ENCODE assay signal across 15 cellular contexts in the genomic region with DNA sequence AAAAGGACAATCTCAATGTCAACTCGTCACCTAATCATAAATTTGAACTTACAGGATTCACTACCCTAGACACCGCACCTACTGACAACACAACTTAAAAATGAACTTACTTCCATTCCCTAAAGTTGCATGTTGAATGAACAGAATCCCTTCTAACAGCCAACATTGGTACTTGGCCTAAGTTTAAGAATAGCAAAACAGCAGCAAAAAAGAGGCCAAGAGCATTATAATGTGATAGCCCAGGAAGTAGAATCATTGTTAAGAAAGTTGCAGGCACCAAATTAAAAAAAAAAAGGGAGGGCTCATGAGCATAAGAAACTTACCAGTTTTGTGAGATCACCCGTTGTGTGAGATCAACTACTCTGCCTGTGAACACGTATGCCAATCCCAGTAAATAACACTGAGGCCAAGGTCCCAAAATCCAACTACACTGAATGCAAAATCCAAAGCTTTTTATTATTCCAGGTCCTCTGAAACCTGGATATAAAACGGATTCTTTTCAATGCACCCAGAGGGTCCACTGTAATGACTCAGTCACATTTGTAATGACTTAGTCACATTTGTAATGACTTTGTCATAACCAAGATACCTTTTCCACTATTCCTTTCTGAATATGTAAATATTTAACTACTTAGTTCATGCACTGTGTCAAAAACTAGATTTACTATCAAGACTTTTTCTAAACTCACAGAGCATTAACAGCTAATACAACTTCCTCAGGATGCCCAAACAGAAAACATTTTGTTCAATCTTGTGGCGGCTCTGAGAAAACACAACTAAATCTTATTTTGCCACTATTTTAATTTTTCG. TPM values are rescaled to one million over a fixed set of nuclear protein-coding genes. Genes with fewer than 3 reads are reported as not detected.
DNase-seq lines count a peak whose midpoint lies in the region; ATAC-seq and TF ChIP-seq lines count a peak whose summit lies in the region.
"Had no signal": no experiment of that assay in that cellular context is flagged by ENCODE, and none has a peak within 500 bp of the region (broad histone marks: within the 10 kb centered on the region; RNA-seq: fewer than 3 reads in every experiment).

No MANE protein-coding gene starts in this region.

- no peaks in the 10 kb centered on the region for H3K27me3 ChIP-seq in endodermal cell (ENCODE audit: control insufficient read depth, insufficient read depth, low read length, poor library complexity, severe bottlenecking)
- H3K27me3 ChIP-seq: gastrocnemius medialis, upper lobe of right lung had no signal

- peak overlapping the region; percentile 33 for H3K4me3 Mint-ChIP-seq in activated T-cell treated with anti-CD3 and anti-CD28 coated beads, Interleukin-2, amount 50 U/mL, for 4 hours
- no peak overlapping the region for H3K4me3 Mint-ChIP-seq in endodermal cell
- H3K4me3 Mint-ChIP-seq in stimulated activated effector memory CD8-positive, alpha-beta T cell treated with anti-CD3 and anti-CD28 coated beads, Interleukin-12 subunit alpha, Interleukin-12 subunit beta, amount 100 ng/mL, for 72 hours: no peak overlapping the region

- H3K36me3 ChIP-seq in endodermal cell (ENCODE audit: control insufficient read depth, insufficient read depth, low read length): peaks cover 63% of the 10 kb centered on the region

- no peaks in the 10 kb centered on the region for H3K4me1 ChIP-seq in endodermal cell (ENCODE audit: control insufficient read depth, insufficient read depth, low read length)

- H3K27me3 Mint-ChIP-seq in activated T-cell treated with anti-CD3 and anti-CD28 coated beads, Interleukin-2, amount 50 U/mL, for 4 hours (ENCODE audit: low read depth): no peaks in the 10 kb centered on the region
- H3K27me3 Mint-ChIP-seq in endodermal cell (ENCODE audit: insufficient read depth): no peaks in the 10 kb centered on the region
- H3K27me3 Mint-ChIP-seq: IgD-negative memory B cell had no signal

- H3K9me3 ChIP-seq in endodermal cell (ENCODE audit: control insufficient read depth, low read length): no peaks in the 10 kb centered on the region
- H3K9me3 ChIP-seq: gastrocnemius medialis, upper lobe of right lung had no signal

- no peak overlapping the region for H3K4me3 ChIP-seq in endodermal cell (ENCODE audit: low read length)
- H3K4me3 ChIP-seq: gastrocnemius medialis, upper lobe of right lung had no signal

- H3K27ac Mint-ChIP-seq in endodermal cell: peak overlapping the region; percentile 50
- H3K27ac Mint-ChIP-seq in stimulated activated effector memory CD8-positive, alpha-beta T cell treated with anti-CD3 and anti-CD28 coated beads, Interleukin-12 subunit alpha, Interleukin-12 subunit beta, amount 100 ng/mL, for 72 hours: peak overlapping the region; percentile 59

- 94 to 96% methylated on average over 6 to 7 of the region's 7 CpGs for WGBS in endodermal cell (ENCODE audit: insufficient coverage in 1 of 2, insufficient read length in 1 of 2), 2 experiments

- no peak overlapping the region for H3K27ac ChIP-seq in endodermal cell (ENCODE audit: low read depth, low read length)
- H3K27ac ChIP-seq: gastrocnemius medialis, upper lobe of right lung had no signal

- peaks cover 53% of the 10 kb centered on the region for H3K4me1 Mint-ChIP-seq in activated T-cell treated with anti-CD3 and anti-CD28 coated beads, Interleukin-2, amount 50 U/mL, for 4 hours (ENCODE audit: low read depth)
- H3K4me1 Mint-ChIP-seq in endodermal cell: peaks cover 25% of the 10 kb centered on the region
- H3K4me1 Mint-ChIP-seq in stimulated activated effector memory CD8-positive, alpha-beta T cell treated with anti-CD3 and anti-CD28 coated beads, Interleukin-12 subunit alpha, Interleukin-12 subunit beta, amount 100 ng/mL, for 72 hours: peaks cover 48% of the 10 kb centered on the region

- H3K36me3 Mint-ChIP-seq in activated T-cell treated with anti-CD3 and anti-CD28 coated beads, Interleukin-2, amount 50 U/mL, for 4 hours (ENCODE audit: insufficient read depth): peaks cover 58% of the 10 kb centered on the region
- H3K36me3 Mint-ChIP-seq in endodermal cell (ENCODE audit: low read depth): peaks cover 54% of the 10 kb centered on the region
- H3K36me3 Mint-ChIP-seq in stimulated activated effector memory CD8-positive, alpha-beta T cell treated with anti-CD3 and anti-CD28 coated beads, Interleukin-12 subunit alpha, Interleukin-12 subunit beta, amount 100 ng/mL, for 72 hours: peaks cover 68% of the 10 kb centered on the region

- peak; percentile 51 to 66 for ATAC-seq in activated T-cell treated with anti-CD3 and anti-CD28 coated beads, Interleukin-2, amount 50 U/mL, for 4 hours
- ATAC-seq in stimulated activated effector memory CD8-positive, alpha-beta T cell treated with anti-CD3 and anti-CD28 coated beads, Interleukin-12 subunit alpha, Interleukin-12 subunit beta, amount 100 ng/mL, for 72 hours: peak; percentile 78
- ATAC-seq in GM18870 (IDR thresholded peaks at IDR 0.05; ENCODE audit: unreplicated experiment): no peak
- ATAC-seq: gastrocnemius medialis, upper lobe of right lung had no signal

- DNase-seq in activated T-cell treated with anti-CD3 and anti-CD28 coated beads, Interleukin-2, amount 50 U/mL, for 4 hours: no peak
- no peak for DNase-seq in activated T-cell treated with anti-CD3 and anti-CD28 coated beads, Interleukin-2, amount 50 U/mL, for 1 hour
- DNase-seq in NCI-H82 treated with DMSO at 0.1 percent for 48 hours (lab: John Stamatoyannopoulos, UW; ENCODE audit: unreplicated experiment): peak; percentile 16
- no peak for DNase-seq in endodermal cell
- DNase-seq in stimulated activated effector memory CD8-positive, alpha-beta T cell treated with anti-CD3 and anti-CD28 coated beads, Interleukin-12 subunit alpha, Interleukin-12 subunit beta, amount 100 ng/mL, for 72 hours (ENCODE audit: low spot score in 2 of 2): no peak
- DNase-seq in MV-4-11 (lab: John Stamatoyannopoulos, UW): no peak
- no peak for DNase-seq in activated CD4-positive, alpha-beta T cell treated with anti-CD3 and anti-CD28 coated beads for 4 hours
- DNase-seq: AML-193; gastrocnemius medialis; NCI-H510A; stimulated activated CD4-positive, alpha-beta T cell treated with anti-CD3 and anti-CD28 coated beads, Interleukin-2, amount 100 ng/mL, for 24 hours; T1000; upper lobe of right lung had no signal

- no peak for TF ChIP-seq CTCF in endodermal cell (conservative IDR thresholded peaks at IDR 0.05)

- H3K9me3 Mint-ChIP-seq in activated T-cell treated with anti-CD3 and anti-CD28 coated beads, Interleukin-2, amount 50 U/mL, for 4 hours: no peaks in the 10 kb centered on the region
- H3K9me3 Mint-ChIP-seq in endodermal cell: no peaks in the 10 kb centered on the region
- H3K9me3 Mint-ChIP-seq in stimulated activated effector memory CD8-positive, alpha-beta T cell treated with anti-CD3 and anti-CD28 coated beads, Interleukin-12 subunit alpha, Interleukin-12 subunit beta, amount 100 ng/mL, for 72 hours: no peaks in the 10 kb centered on the region
- H3K9me3 Mint-ChIP-seq: IgD-negative memory B cell had no signal

- no peak overlapping the region for H3K9ac ChIP-seq in endodermal cell (ENCODE audit: extremely low read depth, low read length, poor library complexity, severe bottlenecking)

RNA-seq across cellular contexts. Expression of a gene that starts 6.8 kb away (rescaled TPM):
- total RNA-seq in activated T-cell treated with anti-CD3 and anti-CD28 coated beads, Interleukin-2, amount 50 U/mL, for 4 hours: 100 to 1,000 TPM; 682 to 719 (median 695) TPM
- total RNA-seq in endodermal cell: 100 to 1,000 TPM; 368 to 383 TPM
- polyA plus RNA-seq in endodermal cell (2013, experiment 1 of 2): 443 TPM
- 434 TPM for polyA plus RNA-seq in endodermal cell (2013, experiment 2 of 2)

RNA-seq across cellular contexts. Expression of a gene that starts 6.9 kb away (rescaled TPM):
- 10 to 100 TPM; 75.3 to 96.4 (median 86.0) TPM for total RNA-seq in activated T-cell treated with anti-CD3 and anti-CD28 coated beads, Interleukin-2, amount 50 U/mL, for 4 hours
- total RNA-seq in endodermal cell: 10 to 100 TPM; 47.1 to 57.3 TPM
- polyA plus RNA-seq in endodermal cell (2013, experiment 1 of 2): 53.9 TPM
- 50.4 TPM for polyA plus RNA-seq in endodermal cell (2013, experiment 2 of 2)

RNA-seq across cellular contexts. Expression of a gene that starts 49.7 kb away (rescaled TPM):
- 100 to 1,000 TPM; 447 to 507 (median 468) TPM for total RNA-seq in activated T-cell treated with anti-CD3 and anti-CD28 coated beads, Interleukin-2, amount 50 U/mL, for 4 hours
- total RNA-seq in endodermal cell: 100 to 1,000 TPM; 462 to 562 TPM
- 407 TPM for polyA plus RNA-seq in endodermal cell (2013, experiment 1 of 2)
- polyA plus RNA-seq in endodermal cell (2013, experiment 2 of 2): 365 TPM
